In the genomic region with DNA sequence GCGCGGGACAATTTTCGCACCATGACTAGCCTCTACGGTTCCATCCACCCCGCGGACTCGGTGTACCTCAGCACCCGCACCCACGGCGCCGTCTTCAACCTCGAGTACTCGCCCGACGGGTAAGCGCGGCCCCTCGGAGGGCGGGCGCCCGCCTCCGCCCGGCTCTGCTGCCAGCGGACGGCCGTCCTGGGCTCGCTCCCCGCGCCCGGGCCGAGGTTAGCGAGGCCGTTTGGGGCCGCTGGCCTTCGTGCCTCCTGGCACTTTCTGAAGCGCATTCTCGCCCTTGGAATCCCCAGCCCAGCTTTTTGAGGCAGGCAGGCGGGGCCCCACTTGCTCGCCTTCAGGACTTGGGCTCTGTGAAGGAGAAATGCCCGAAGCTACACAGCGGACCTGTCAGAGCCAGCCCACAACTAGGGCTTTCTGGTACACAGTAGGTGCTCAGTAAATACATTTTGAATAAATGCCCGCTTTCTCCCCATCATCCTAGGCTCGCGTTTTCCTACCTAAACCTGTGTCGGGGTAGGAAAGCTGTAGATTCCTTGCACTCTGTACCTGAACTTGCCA, we compare ENCODE assay signal across 8 cellular contexts. TPM values are rescaled to one million over a fixed set of nuclear protein-coding genes. Genes with fewer than 3 reads are reported as not detected.
DNase-seq lines count a peak whose midpoint lies in the region; ATAC-seq and TF ChIP-seq lines count a peak whose summit lies in the region.

No MANE protein-coding gene starts in this region.

- H3K9me3 ChIP-seq in RWPE2 (ENCODE audit: severe bottlenecking) (no peaks in the 10 kb centered on the region), colonic mucosa (no peaks in the 10 kb centered on the region), lower lobe of right lung (no peaks in the 10 kb centered on the region), stomach smooth muscle (ENCODE audit: control insufficient read depth in 2 of 2, low read length in 2 of 2) (no peaks in the 10 kb centered on the region)

- H3K27me3 ChIP-seq in RWPE2 (ENCODE audit: insufficient read depth, poor library complexity, severe bottlenecking) (no peaks in the 10 kb centered on the region), colonic mucosa (no peaks in the 10 kb centered on the region), lower lobe of right lung (ENCODE audit: low read depth) (no peaks in the 10 kb centered on the region), stomach smooth muscle (ENCODE audit: control insufficient read depth in 1 of 2, insufficient read depth in 2 of 2, low read length in 2 of 2) (no peaks in the 10 kb centered on the region)

- H3K4me1 ChIP-seq in RWPE2 (ENCODE audit: insufficient read depth, poor library complexity, severe bottlenecking) (peaks cover 8% of the 10 kb centered on the region), colonic mucosa (peaks cover 14% of the 10 kb centered on the region), lower lobe of right lung (peaks cover 32% of the 10 kb centered on the region), stomach smooth muscle (ENCODE audit: control insufficient read depth, insufficient read depth, low read length) (peaks cover 24% of the 10 kb centered on the region)

- DNase-seq in activated T-cell treated with anti-CD3 and anti-CD28 coated beads for 24 hours (ENCODE audit: low read depth) (peak; percentile 23), activated T-cell treated with anti-CD3 and anti-CD28 coated beads for 4 hours (no peak), RWPE2 (ENCODE audit: low spot score) (no peak), colonic mucosa (peak; percentile 37), lower lobe of right lung (peak; percentile 69), T-helper 9 cell (no peak)

- TF ChIP-seq CTCF in RWPE2 (IDR thresholded peaks at IDR 0.05; ENCODE audit: poor library complexity, severe bottlenecking) (no peak), colonic mucosa (IDR thresholded peaks at IDR 0.05) (no peak), lower lobe of right lung (IDR thresholded peaks at IDR 0.05) (no peak)

- peak overlapping the region; percentile 64 for H3K27ac ChIP-seq in RWPE2 (ENCODE audit: poor library complexity, severe bottlenecking)
- peak overlapping the region; percentile 90 for H3K27ac ChIP-seq in colonic mucosa
- H3K27ac ChIP-seq in lower lobe of right lung: peak overlapping the region; percentile 87
- H3K27ac ChIP-seq in stomach smooth muscle (ENCODE audit: low read length): peak overlapping the region; percentile 71

- intact Hi-C loops in colonic mucosa (cut with DNase I) (no loop called here), lower lobe of right lung (cut with DNase I) (no loop called here)

- peak; percentile 31 for ATAC-seq in HG03039 (IDR thresholded peaks at IDR 0.05; ENCODE audit: unreplicated experiment)
- ATAC-seq in RWPE2 (ENCODE audit: low read depth): peak; percentile 51
- peak; percentile 71 to 88 for ATAC-seq in lower lobe of right lung

- peaks cover 21% of the 10 kb centered on the region; the same call in 1 of the 2 replicates for H3K36me3 ChIP-seq in RWPE2 (ENCODE audit: low read depth)
- H3K36me3 ChIP-seq in colonic mucosa: no peaks in the 10 kb centered on the region
- no peaks in the 10 kb centered on the region for H3K36me3 ChIP-seq in lower lobe of right lung
- no peaks in the 10 kb centered on the region for H3K36me3 ChIP-seq in stomach smooth muscle (ENCODE audit: control insufficient read depth in 2 of 2, insufficient read depth in 2 of 2, low read length in 2 of 2)

- H3K4me3 ChIP-seq in RWPE2 (ENCODE audit: severe bottlenecking): peak overlapping the region; percentile 91
- H3K4me3 ChIP-seq in colonic mucosa: peak overlapping the region; percentile 97
- peak overlapping the region; percentile 92 for H3K4me3 ChIP-seq in lower lobe of right lung
- H3K4me3 ChIP-seq in stomach smooth muscle (ENCODE audit: low read length in 2 of 2): peak overlapping the region; percentile 98

- H3K9ac ChIP-seq in colonic mucosa (ENCODE audit: low read depth in 2 of 2, low read length in 2 of 2) (peak overlapping the region; percentile 83 to 91), stomach smooth muscle (ENCODE audit: low read length in 2 of 2) (peak overlapping the region; percentile 91 to 94)

RNA-seq across cellular contexts. Expression of a gene that starts 0.8 kb away (rescaled TPM):
- total RNA-seq in colonic mucosa (10 to 100 TPM; 25.4 to 32.7 TPM), lower lobe of right lung (24.1 TPM)

RNA-seq across cellular contexts. Expression of a gene that starts 16.5 kb away (rescaled TPM):
- total RNA-seq in colonic mucosa (10 to 100 TPM; 27.4 to 51.1 TPM), lower lobe of right lung (34.6 TPM)

RNA-seq across cellular contexts. Expression of a gene that starts 47.8 kb away (rescaled TPM):
- total RNA-seq in colonic mucosa (10 to 100 TPM in 1 of 2 donors, 1 to 10 TPM in 1; 8.3 to 11.9 TPM), lower lobe of right lung (8.8 TPM)

Comparison
In these comparisons a context has a peak if more than half of its experiments do, and no peak if none do; other contexts are left out.
1. DNase-seq: peak in activated T-cell treated with anti-CD3 and anti-CD28 coated beads for 24 hours (single experiment), colonic mucosa (single experiment) and lower lobe of right lung (single experiment); none in activated T-cell treated with anti-CD3 and anti-CD28 coated beads for 4 hours (single experiment), RWPE2 (single experiment) and T-helper 9 cell (single experiment).
2. Peak in every context shown above with its lines, with median percentiles within 50 percentile points of each other: ATAC-seq, H3K27ac ChIP-seq and H3K4me3 ChIP-seq.